1 cellular context compared by ENCODE assay signal in the genomic region with DNA sequence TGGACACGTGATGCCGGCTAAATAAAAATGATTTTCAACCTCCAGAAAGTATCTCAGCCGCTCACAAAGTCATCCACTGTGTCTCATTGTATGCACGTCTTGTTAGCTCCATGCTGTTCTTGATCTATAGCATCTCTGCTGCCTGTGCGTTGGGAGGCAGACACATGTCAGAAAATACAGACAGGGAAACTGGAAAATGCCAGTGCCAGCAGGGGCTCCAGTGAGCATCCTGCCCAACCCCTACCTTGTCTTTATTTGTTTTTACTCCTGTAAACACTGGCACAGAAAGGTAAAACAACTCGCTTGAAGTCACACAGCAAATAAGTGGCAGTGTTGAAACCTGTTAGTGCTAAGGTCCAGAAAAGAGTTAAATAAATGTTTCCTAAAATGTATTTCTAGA.
A peak's percentile ranks its signal among the peaks of the same experiment; 100 is the strongest.
TF ChIP-seq lines count a peak whose summit lies in the region.

No MANE protein-coding gene starts in this region.

TF ChIP-seq in HepG2, 621 proteins besides CTCF, POLR2A, EP300 and RAD21:
- TF ChIP-seq TOE1 (CRISPR knock-in tag; IDR thresholded peaks at IDR 0.05) = no peak
- TF ChIP-seq ZNF768 (CRISPR knock-in tag; IDR thresholded peaks at IDR 0.05) = peak; percentile 49; the same call in 1 of the 2 replicates
